Comparison of ENCODE assay signal across 5 cellular contexts in genomic region chr17:54111576-54111975, GRCh38.
"Had no signal": no experiment of that assay in that cellular context is flagged by ENCODE, and none has a peak within 500 bp of the region (broad histone marks: within the 10 kb centered on the region; RNA-seq: fewer than 3 reads in every experiment).

No MANE protein-coding gene starts in this region.

- DNase-seq: GM23248, GOT3, H7, IMR-90 had no signal

- ATAC-seq: K562 had no signal
